Comparison of ENCODE assay signal across 16 cellular contexts in genomic region chr11:59679347-59679746, GRCh38. TPM values are rescaled to one million over a fixed set of nuclear protein-coding genes. Genes with fewer than 3 reads are reported as not detected.
DNase-seq lines count a peak whose midpoint lies in the region; ATAC-seq, FAIRE-seq and TF ChIP-seq lines count a peak whose summit lies in the region.
"Had no signal": no experiment of that assay in that cellular context is flagged by ENCODE, and none has a peak within 500 bp of the region (broad histone marks: within the 10 kb centered on the region; RNA-seq: fewer than 3 reads in every experiment).

No MANE protein-coding gene starts in this region.

- no peak overlapping the region for H2BK5ac ChIP-seq in IMR-90 (ENCODE audit: low read depth, low read length, poor library complexity, severe bottlenecking)

- no peaks in the 10 kb centered on the region for H3K9me1 ChIP-seq in IMR-90 (ENCODE audit: insufficient read depth, low read length)

- no peak overlapping the region for H3K4me3 Mint-ChIP-seq in activated T-helper 17 cell treated with anti-CD3 and anti-CD28 coated beads, Interleukin-2, amount 50 U/mL, for 72 hours
- no peak overlapping the region for H3K4me3 Mint-ChIP-seq in stimulated activated effector memory CD8-positive, alpha-beta T cell treated with anti-CD3 and anti-CD28 coated beads, Interleukin-12 subunit alpha, Interleukin-12 subunit beta, amount 100 ng/mL, for 72 hours
- no peak overlapping the region for H3K4me3 Mint-ChIP-seq in osteocyte (ENCODE audit: unreplicated experiment)
- H3K4me3 Mint-ChIP-seq: CD14-positive monocyte had no signal

- TF ChIP-seq RAD21 in IMR-90 (IDR thresholded peaks at IDR 0.05; ENCODE audit: low read length): no peak

- peak overlapping the region; percentile 70 for H2AK9ac ChIP-seq in IMR-90 (replicated peaks; ENCODE audit: low read depth, low read length, poor library complexity)

- no peak overlapping the region for H3K27ac ChIP-seq in IMR-90 (ENCODE audit: insufficient read depth, low read length)
- H3K27ac ChIP-seq: GM23248 had no signal

- no peak overlapping the region for H2BK20ac ChIP-seq in IMR-90 (ENCODE audit: low read depth, low read length)

- H3K27me3 Mint-ChIP-seq in activated T-helper 17 cell treated with anti-CD3 and anti-CD28 coated beads, Interleukin-2, amount 50 U/mL, for 72 hours: peaks cover 13% of the 10 kb centered on the region
- peaks cover 28% of the 10 kb centered on the region for H3K27me3 Mint-ChIP-seq in osteocyte (ENCODE audit: unreplicated experiment)

- no peak overlapping the region for H2AFZ ChIP-seq in IMR-90 (replicated peaks; ENCODE audit: low read length, poor library complexity)
- H2AFZ ChIP-seq: GM23248 had no signal

- H3K56ac ChIP-seq in IMR-90 (ENCODE audit: extremely low read depth, insufficient read depth, low read length): no peak overlapping the region

- H3K36me3 Mint-ChIP-seq in activated T-helper 17 cell treated with anti-CD3 and anti-CD28 coated beads, Interleukin-2, amount 50 U/mL, for 72 hours (ENCODE audit: low read depth): no peaks in the 10 kb centered on the region
- no peaks in the 10 kb centered on the region for H3K36me3 Mint-ChIP-seq in stimulated activated effector memory CD8-positive, alpha-beta T cell treated with anti-CD3 and anti-CD28 coated beads, Interleukin-12 subunit alpha, Interleukin-12 subunit beta, amount 100 ng/mL, for 72 hours
- no peaks in the 10 kb centered on the region for H3K36me3 Mint-ChIP-seq in osteocyte (ENCODE audit: unreplicated experiment)
- H3K36me3 Mint-ChIP-seq: CD14-positive monocyte had no signal

- no peak overlapping the region for H2AK5ac ChIP-seq in IMR-90 (ENCODE audit: low read depth, low read length)

- H4K91ac ChIP-seq in IMR-90 (ENCODE audit: insufficient read depth, low read depth, low read length): no peak overlapping the region

- TF ChIP-seq CTCF in IMR-90 (conservative IDR thresholded peaks at IDR 0.05; ENCODE audit: low read depth, low read length) (no peak), osteocyte (IDR thresholded peaks at IDR 0.05) (no peak)

- H3K36me3 ChIP-seq in IMR-90 (ENCODE audit: control insufficient read depth, insufficient read depth, low read length): no peaks in the 10 kb centered on the region

- H3K9me3 Mint-ChIP-seq in activated T-helper 17 cell treated with anti-CD3 and anti-CD28 coated beads, Interleukin-2, amount 50 U/mL, for 72 hours: no peaks in the 10 kb centered on the region
- H3K9me3 Mint-ChIP-seq in stimulated activated effector memory CD8-positive, alpha-beta T cell treated with anti-CD3 and anti-CD28 coated beads, Interleukin-12 subunit alpha, Interleukin-12 subunit beta, amount 100 ng/mL, for 72 hours: no peaks in the 10 kb centered on the region
- peaks cover 6% of the 10 kb centered on the region for H3K9me3 Mint-ChIP-seq in osteocyte (ENCODE audit: unreplicated experiment)
- H3K9me3 Mint-ChIP-seq: CD14-positive monocyte had no signal

- DNase-seq in GM12891 (ENCODE audit: insufficient read length, low spot score) (no peak), IMR-90 (no peak), glomerular visceral epithelial cell (ENCODE audit: extremely low spot score) (no peak), osteocyte (ENCODE audit: extremely low spot score, unreplicated experiment) (no peak), NCI-H2196 (lab: John Stamatoyannopoulos, UW; ENCODE audit: unreplicated experiment) (no peak), activated gamma-delta T cell treated with Interleukin-2 at 50 U/mL for 16 hours (no peak)
- no peak for DNase-seq in stimulated activated effector memory CD8-positive, alpha-beta T cell treated with anti-CD3 and anti-CD28 coated beads, Interleukin-12 subunit alpha, Interleukin-12 subunit beta, amount 100 ng/mL, for 72 hours (ENCODE audit: low spot score in 2 of 2)
- DNase-seq: DMS53, GF-D8, GM23248, H7 had no signal

- CTCF ChIA-PET in IMR-90 (lab: Yijun Ruan, JAX): interaction anchor here (2.5 kb wide), 1 partner anchor 142 kb away, joined by 9 read pairs; no protein-coding TSS in a partner anchor

- H3K4me1 ChIP-seq in IMR-90 (ENCODE audit: control insufficient read depth, insufficient read depth, low read length): no peaks in the 10 kb centered on the region
- H3K4me1 ChIP-seq: A549 had no signal

- peaks cover 5% of the 10 kb centered on the region for H3K4me1 Mint-ChIP-seq in activated T-helper 17 cell treated with anti-CD3 and anti-CD28 coated beads, Interleukin-2, amount 50 U/mL, for 72 hours
- no peaks in the 10 kb centered on the region for H3K4me1 Mint-ChIP-seq in stimulated activated effector memory CD8-positive, alpha-beta T cell treated with anti-CD3 and anti-CD28 coated beads, Interleukin-12 subunit alpha, Interleukin-12 subunit beta, amount 100 ng/mL, for 72 hours
- no peaks in the 10 kb centered on the region for H3K4me1 Mint-ChIP-seq in osteocyte (ENCODE audit: unreplicated experiment)

- H4K20me1 ChIP-seq in IMR-90 (ENCODE audit: insufficient read depth, low read length): no peaks in the 10 kb centered on the region

- no peak overlapping the region for H4K8ac ChIP-seq in IMR-90 (ENCODE audit: low read depth in 2 of 2, low read length in 2 of 2)

- dilution Hi-C loops in IMR-90 (cut with HindIII; ENCODE audit: low sequenced_read_pairs, unreplicated experiment): no loop called here

- H3K9me3 ChIP-seq in IMR-90 (ENCODE audit: control insufficient read depth, insufficient read depth, low read length): no peaks in the 10 kb centered on the region
- H3K9me3 ChIP-seq: A549 had no signal

- BruUV-seq in IMR-90 (replicated peaks; lab: Mats Ljungman, UMichigan): no TSS peak

- no peak overlapping the region for H3K23ac ChIP-seq in IMR-90 (ENCODE audit: low read depth, low read length)

- no peak overlapping the region for H2BK15ac ChIP-seq in IMR-90 (ENCODE audit: low read depth, low read length)

- H3K4ac ChIP-seq in IMR-90 (ENCODE audit: low read depth, low read length): no peak overlapping the region

- POLR2A ChIA-PET in IMR-90 (lab: Charles Lee; ENCODE audit: unreplicated experiment): no interaction called here

- H2BK120ac ChIP-seq in IMR-90 (ENCODE audit: low read depth, low read length): no peak overlapping the region

- no peak overlapping the region for H3K9ac ChIP-seq in IMR-90 (ENCODE audit: low read depth, low read length)
- H3K9ac ChIP-seq: GM23248 had no signal

- no peak for ATAC-seq in IMR-90 (ENCODE audit: low read depth)
- ATAC-seq in activated T-helper 17 cell treated with anti-CD3 and anti-CD28 coated beads, Interleukin-2, amount 50 U/mL, for 72 hours (replicated peaks): peak; percentile 58
- peak; percentile 51 for ATAC-seq in stimulated activated effector memory CD8-positive, alpha-beta T cell treated with anti-CD3 and anti-CD28 coated beads, Interleukin-12 subunit alpha, Interleukin-12 subunit beta, amount 100 ng/mL, for 72 hours

- TF ChIP-seq POLR2A in GM12891 (IDR thresholded peaks at IDR 0.05; ENCODE audit: low read depth, low read length): no peak
- TF ChIP-seq POLR2A in IMR-90 (IDR thresholded peaks at IDR 0.05; ENCODE audit: low read depth, low read length): no peak

- no peak overlapping the region for H4K5ac ChIP-seq in IMR-90 (ENCODE audit: low read depth, low read length)

- no peak for FAIRE-seq in GM12891 (lab: Jason Lieb, UNC)
- FAIRE-seq: A549 had no signal

- intact Hi-C loops in IMR-90 (cut with micrococcal nuclease): no loop called here

- H3K18ac ChIP-seq in IMR-90 (ENCODE audit: low read depth, low read length): no peak overlapping the region

- in situ Hi-C loops in IMR-90 (cut with MboI; ENCODE audit: low sequenced_read_pairs): loop anchor here (10.0 kb wide), 1 partner anchor 115 kb away; no protein-coding TSS in a partner anchor

- H3K27ac Mint-ChIP-seq in activated T-helper 17 cell treated with anti-CD3 and anti-CD28 coated beads, Interleukin-2, amount 50 U/mL, for 72 hours: peak overlapping the region; percentile 37
- H3K27ac Mint-ChIP-seq in stimulated activated effector memory CD8-positive, alpha-beta T cell treated with anti-CD3 and anti-CD28 coated beads, Interleukin-12 subunit alpha, Interleukin-12 subunit beta, amount 100 ng/mL, for 72 hours: no peak overlapping the region
- H3K27ac Mint-ChIP-seq in osteocyte (ENCODE audit: unreplicated experiment): no peak overlapping the region
- H3K27ac Mint-ChIP-seq: CD14-positive monocyte had no signal

- no peak overlapping the region for H3K4me2 ChIP-seq in IMR-90 (ENCODE audit: low read depth, low read length)
- H3K4me2 ChIP-seq: A549 had no signal

- no peak overlapping the region for H3K14ac ChIP-seq in IMR-90 (replicated peaks; ENCODE audit: low read depth, low read length)

- H3K27me3 ChIP-seq in IMR-90 (ENCODE audit: control insufficient read depth, insufficient read depth, low read length): no peaks in the 10 kb centered on the region

- no peak overlapping the region for H3K4me3 ChIP-seq in IMR-90 (ENCODE audit: insufficient read depth, low read depth, low read length)
- H3K4me3 ChIP-seq: A549, GM23248 had no signal

- no peaks in the 10 kb centered on the region for H3K79me1 ChIP-seq in IMR-90 (ENCODE audit: low read depth in 1 of 2, low read length in 2 of 2)

TF ChIP-seq in GM12891, 5 proteins besides CTCF, POLR2A, EP300 and RAD21:
- TF ChIP-seq SPI1 (IDR thresholded peaks at IDR 0.05; ENCODE audit: low read depth, low read length): peak; percentile 73
- no peak for TF ChIP-seq POLR2AphosphoS5 (IDR thresholded peaks at IDR 0.05; ENCODE audit: low read depth, low read length)

TF ChIP-seq in IMR-90, 13 proteins besides CTCF, POLR2A, EP300 and RAD21 (continues in another document):
- TF ChIP-seq FOS (IDR thresholded peaks at IDR 0.05; ENCODE audit: low read depth, low read length) (no peak), BHLHE40 (IDR thresholded peaks at IDR 0.05; ENCODE audit: low read depth, low read length) (no peak), MAFK (IDR thresholded peaks at IDR 0.05; ENCODE audit: low read depth, low read length) (no peak), RCOR1 (IDR thresholded peaks at IDR 0.05; ENCODE audit: insufficient replicate concordance, low read length) (no peak), RFX5 (IDR thresholded peaks at IDR 0.05; ENCODE audit: low read depth, low read length) (no peak), MXI1 (IDR thresholded peaks at IDR 0.05; ENCODE audit: borderline replicate concordance, low read depth, low read length) (no peak)

RNA-seq across cellular contexts. Expression of gene PATL1, which starts 10.5 kb away (rescaled TPM):
- 26.1 TPM for polyA plus RNA-seq in GM12891 (2012; ENCODE audit: low read depth, missing spikeins)
- 3.9 and 4.4 TPM in 2 replicates for total RNA-seq in IMR-90 (2012; rRNA removed)
- 29.7 and 30.9 TPM in 2 replicates for polyA plus RNA-seq in IMR-90 (2012; rRNA removed)
- polyA plus RNA-seq in IMR-90 (2012; cell fraction: cytosol; rRNA removed): 12.5 and 13.6 TPM in 2 replicates
- polyA plus RNA-seq in IMR-90 (2012; cell fraction: nucleus; rRNA removed; ENCODE audit: low replicate concordance): 7.4 and 21.6 TPM in 2 replicates
- total RNA-seq in activated T-helper 17 cell treated with anti-CD3 and anti-CD28 coated beads, Interleukin-2, amount 50 U/mL, for 72 hours: 10 to 100 TPM; 57.6 to 81.1 TPM
- 39.3 and 40.0 TPM in 2 replicates for total RNA-seq in osteocyte

RNA-seq across cellular contexts. Expression of gene OR10V1, which starts 34.3 kb away (rescaled TPM):
- polyA plus RNA-seq in GM12891 (2012; ENCODE audit: low read depth, missing spikeins): not detected
- total RNA-seq in IMR-90 (2012; rRNA removed): not detected in 2 replicates
- not detected in 2 replicates for polyA plus RNA-seq in IMR-90 (2012; rRNA removed)
- not detected in 2 replicates for polyA plus RNA-seq in IMR-90 (2012; cell fraction: cytosol; rRNA removed)
- polyA plus RNA-seq in IMR-90 (2012; cell fraction: nucleus; rRNA removed; ENCODE audit: low replicate concordance): not detected in 2 replicates
- total RNA-seq in activated T-helper 17 cell treated with anti-CD3 and anti-CD28 coated beads, Interleukin-2, amount 50 U/mL, for 72 hours: not detected
- not detected in 2 replicates for total RNA-seq in osteocyte
- total RNA-seq: GM23248, H7, HT1080 had no signal
- polyA plus RNA-seq: A549, BJ, CD14-positive monocyte, GM23248 had no signal
